ENCODE assay signal across 12 cellular contexts in the genomic region with DNA sequence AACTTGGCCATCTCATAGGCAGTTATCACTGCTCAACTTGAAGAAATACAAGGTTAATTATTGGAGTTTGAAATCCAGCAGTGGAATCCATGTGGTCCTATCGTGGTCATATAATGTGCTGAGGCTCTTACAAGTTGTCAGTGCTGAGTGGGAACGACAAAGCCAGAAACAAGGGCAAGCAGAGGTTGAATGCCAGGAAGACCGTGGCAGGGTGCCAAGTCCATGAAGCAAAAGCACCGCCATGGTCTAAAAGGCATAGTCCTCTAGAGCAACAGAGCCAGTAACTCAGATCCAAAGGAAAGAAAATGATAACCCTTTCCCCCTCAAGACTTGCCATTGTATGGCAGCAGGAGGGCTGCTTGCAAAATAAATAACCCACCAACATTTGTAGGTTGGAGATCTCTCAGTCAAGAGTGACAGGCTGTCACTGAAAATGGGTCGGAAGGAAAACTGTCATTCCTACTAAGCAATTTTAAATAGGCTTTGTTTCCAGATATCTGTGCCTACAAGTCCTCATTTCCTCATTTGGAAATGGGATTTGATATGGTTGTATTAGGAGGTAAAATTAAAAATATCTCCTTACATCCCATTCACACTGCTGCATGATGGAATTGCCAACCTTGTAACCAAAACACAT. TPM values are rescaled to one million over a fixed set of nuclear protein-coding genes. Genes with fewer than 3 reads are reported as not detected.
DNase-seq lines count a peak whose midpoint lies in the region; ATAC-seq and TF ChIP-seq lines count a peak whose summit lies in the region.
"Had no signal": no experiment of that assay in that cellular context is flagged by ENCODE, and none has a peak within 500 bp of the region (broad histone marks: within the 10 kb centered on the region; RNA-seq: fewer than 3 reads in every experiment).

No MANE protein-coding gene starts in this region.

- no peak overlapping the region for H3K27ac Mint-ChIP-seq in activated naive CD8-positive, alpha-beta T cell treated with anti-CD3 and anti-CD28 coated beads for 36 hours
- H3K27ac Mint-ChIP-seq: activated CD4-positive, alpha-beta T cell treated with anti-CD3 and anti-CD28 coated beads for 36 hours; activated T-cell treated with anti-CD3 and anti-CD28 coated beads, Interleukin-2, amount 50 U/mL, for 24 hours; T-helper 1 cell treated with Interleukin-12 subunit alpha and Interleukin-12 subunit beta and Interleukin-4 antibody, amounts not matched to agents 30 μg/mL and 1 μg/mL, for 36 hours had no signal

- H3K27ac ChIP-seq in angular gyrus (ENCODE audit: low read depth, low read length), result peak overlapping the region; percentile 93
- peak overlapping the region in 10 of 12 donors; percentile 1 to 60 (median 44) for H3K27ac ChIP-seq in heart left ventricle
- no peak overlapping the region for H3K27ac ChIP-seq in psoas muscle
- H3K27ac ChIP-seq: upper lobe of left lung had no signal

- peaks cover 12% of the 10 kb centered on the region for H3K27me3 Mint-ChIP-seq in activated naive CD8-positive, alpha-beta T cell treated with anti-CD3 and anti-CD28 coated beads for 36 hours

- 30 to 35% (median 31%) methylated on average over 5 of the region's 5 CpGs for WGBS in heart left ventricle, 4 donors
- 25 to 38% (median 28%) methylated on average over 5 of the region's 5 CpGs for WGBS in psoas muscle, 3 donors

- H3K36me3 Mint-ChIP-seq in activated naive CD8-positive, alpha-beta T cell treated with anti-CD3 and anti-CD28 coated beads for 36 hours, result no peaks in the 10 kb centered on the region

- DNase-seq in DMS79 (lab: John Stamatoyannopoulos, UW), result peak; percentile 20
- DNase-seq in heart left ventricle, result peak; percentile 69 to 86 (median 84)
- peak; percentile 36 to 68 for DNase-seq in psoas muscle
- DNase-seq in NCI-H128 (lab: John Stamatoyannopoulos, UW; ENCODE audit: unreplicated experiment), result no peak
- no peak for DNase-seq in activated naive CD8-positive, alpha-beta T cell treated with anti-CD3 and anti-CD28 coated beads for 36 hours
- DNase-seq: activated CD4-positive, alpha-beta T cell treated with anti-CD3 and anti-CD28 coated beads for 36 hours; activated T-cell treated with anti-CD3 and anti-CD28 coated beads, Interleukin-2, amount 50 U/mL, for 24 hours; stimulated activated CD8-positive, alpha-beta memory T cell treated with anti-CD3 and anti-CD28 coated beads, Interleukin-4, amount 100 ng/mL, for 48 hours; upper lobe of left lung had no signal

- peaks cover 0 to 44% (median 14%) of the 10 kb centered on the region in 12 donors for H3K4me1 ChIP-seq in heart left ventricle
- H3K4me1 ChIP-seq in psoas muscle, result peaks cover 5% of the 10 kb centered on the region

- intact Hi-C loops in heart left ventricle (cut with DNase I), result no loop called here
- intact Hi-C loops in psoas muscle (cut with DNase I), result no loop called here

- no peaks in the 10 kb centered on the region for H3K36me3 ChIP-seq in heart left ventricle
- H3K36me3 ChIP-seq in psoas muscle (ENCODE audit: insufficient read depth in 1 of 2, low read depth in 1 of 2), result no peaks in the 10 kb centered on the region
- H3K36me3 ChIP-seq: upper lobe of left lung had no signal

- peak; percentile 80 to 88 (median 86) for ATAC-seq in heart left ventricle
- ATAC-seq in psoas muscle, result peak in 3 of 4 donors; percentile 42 to 72 (median 52)
- no peak for ATAC-seq in GM18517 (IDR thresholded peaks at IDR 0.05; ENCODE audit: unreplicated experiment)
- ATAC-seq: activated CD4-positive, alpha-beta T cell treated with anti-CD3 and anti-CD28 coated beads for 36 hours had no signal

- H3K9me3 ChIP-seq in heart left ventricle, result no peaks in the 10 kb centered on the region
- no peaks in the 10 kb centered on the region for H3K9me3 ChIP-seq in psoas muscle
- H3K9me3 ChIP-seq: upper lobe of left lung had no signal

- H3K9me3 Mint-ChIP-seq in activated naive CD8-positive, alpha-beta T cell treated with anti-CD3 and anti-CD28 coated beads for 36 hours, result no peaks in the 10 kb centered on the region
- H3K9me3 Mint-ChIP-seq: activated T-cell treated with anti-CD3 and anti-CD28 coated beads, Interleukin-2, amount 50 U/mL, for 24 hours; T-helper 1 cell treated with Interleukin-12 subunit alpha and Interleukin-12 subunit beta and Interleukin-4 antibody, amounts not matched to agents 30 μg/mL and 1 μg/mL, for 36 hours had no signal

- no peak overlapping the region for H3K4me3 ChIP-seq in heart left ventricle
- no peak overlapping the region for H3K4me3 ChIP-seq in psoas muscle
- H3K4me3 ChIP-seq: upper lobe of left lung had no signal

- H3K27me3 ChIP-seq in heart left ventricle, result no peaks in the 10 kb centered on the region
- no peaks in the 10 kb centered on the region for H3K27me3 ChIP-seq in psoas muscle (ENCODE audit: insufficient read depth in 3 of 3, low read length in 2 of 3)
- H3K27me3 ChIP-seq: upper lobe of left lung had no signal

- H3K4me3 Mint-ChIP-seq in activated naive CD8-positive, alpha-beta T cell treated with anti-CD3 and anti-CD28 coated beads for 36 hours, result no peak overlapping the region
- H3K4me3 Mint-ChIP-seq: activated CD4-positive, alpha-beta T cell treated with anti-CD3 and anti-CD28 coated beads for 36 hours; activated T-cell treated with anti-CD3 and anti-CD28 coated beads, Interleukin-2, amount 50 U/mL, for 24 hours; T-helper 1 cell treated with Interleukin-12 subunit alpha and Interleukin-12 subunit beta and Interleukin-4 antibody, amounts not matched to agents 30 μg/mL and 1 μg/mL, for 36 hours had no signal

- TF ChIP-seq CTCF in heart left ventricle (IDR thresholded peaks at IDR 0.05), result no peak
- no peak for TF ChIP-seq CTCF in psoas muscle (IDR thresholded peaks at IDR 0.05)

- TF ChIP-seq POLR2A in heart left ventricle (IDR thresholded peaks at IDR 0.05), result no peak

- H3K4me1 Mint-ChIP-seq in activated naive CD8-positive, alpha-beta T cell treated with anti-CD3 and anti-CD28 coated beads for 36 hours, result no peaks in the 10 kb centered on the region

RNA-seq across cellular contexts. Expression of a gene that starts 36.4 kb away (rescaled TPM):
- total RNA-seq in heart left ventricle, result 100 to 1,000 TPM in 7 of 9 donors, 10 to 100 TPM in 2; 20.4 to 174 (median 148) TPM
- polyA plus RNA-seq in heart left ventricle, result 100 to 1,000 TPM in 1 of 2 donors, 10 to 100 TPM in 1; 57.4 to 111 TPM
- 100 to 1,000 TPM in 1 of 4 donors, 10 to 100 TPM in 3; 71.7 to 109 (median 91.1) TPM for total RNA-seq in psoas muscle
- 10 to 100 TPM; 45.9 to 62.7 (median 57.8) TPM for polyA plus RNA-seq in psoas muscle
- total RNA-seq in activated naive CD8-positive, alpha-beta T cell treated with anti-CD3 and anti-CD28 coated beads for 36 hours, result 10 to 100 TPM; 70.6 to 82.0 TPM

Comparison
In these comparisons a context has a peak if more than half of its experiments do, and no peak if none do; other contexts are left out.
1. DNase-seq: peak in DMS79 (single experiment), heart left ventricle (5 of 5) and psoas muscle (2 of 2); none in NCI-H128 (single experiment) and activated naive CD8-positive, alpha-beta T cell treated with anti-CD3 and anti-CD28 coated beads for 36 hours (single experiment).